In the genomic region with DNA sequence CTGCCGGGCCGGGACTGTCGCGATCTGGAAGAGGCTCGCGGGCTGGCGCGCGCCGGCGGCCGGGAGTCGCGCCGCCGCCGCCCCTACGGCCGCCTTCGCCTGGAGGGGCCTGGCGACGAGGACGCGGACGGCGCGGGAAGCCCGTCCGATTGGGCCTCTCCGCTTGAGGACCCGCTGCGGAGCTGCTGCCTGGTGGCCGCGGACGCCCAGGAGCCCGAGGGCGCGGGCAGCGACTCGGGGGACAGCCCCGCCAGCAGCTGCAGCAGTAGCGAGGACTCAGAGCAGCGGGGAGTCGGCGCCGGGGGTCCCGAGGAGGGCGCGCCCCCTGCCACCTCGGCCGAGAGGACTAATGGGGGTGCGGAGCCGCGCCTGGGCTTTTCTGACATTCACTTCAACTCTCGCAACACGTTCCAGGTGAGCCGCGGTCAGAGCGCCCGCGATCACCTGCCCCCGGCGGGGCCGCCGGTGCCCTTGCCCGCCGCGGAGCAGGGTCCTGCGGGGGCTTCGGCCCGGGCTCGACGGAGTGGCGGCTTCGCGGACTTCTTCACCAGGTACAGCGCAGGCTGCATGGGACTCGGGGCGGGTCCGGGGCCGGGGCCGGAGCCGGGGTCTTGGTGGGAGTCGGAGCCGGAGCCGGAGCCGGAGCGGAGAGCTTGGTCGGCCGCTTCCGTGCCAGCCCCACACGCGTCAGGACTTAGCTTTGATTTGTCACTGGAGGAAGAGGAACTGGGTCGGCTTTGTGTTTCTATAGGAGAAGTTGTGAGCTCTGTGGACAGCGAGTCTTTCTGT, we compare ENCODE assay signal across 7 cellular contexts. TPM values are rescaled to one million over a fixed set of nuclear protein-coding genes. Genes with fewer than 3 reads are reported as not detected.
DNase-seq lines count a peak whose midpoint lies in the region; ATAC-seq, FAIRE-seq and TF ChIP-seq lines count a peak whose summit lies in the region.

No MANE protein-coding gene starts in this region.

- H2AFZ ChIP-seq in SK-N-SH (ENCODE audit: low read depth) (peak overlapping the region; percentile 63; the same call in 1 of the 2 replicates), keratinocyte (ENCODE audit: control insufficient read depth, low read length) (peak overlapping the region; percentile 93)

- dilution Hi-C loops in keratinocyte (cut with MboI; ENCODE audit: extremely low pct_ligation_motif_present, low sequenced_read_pairs) = no loop called here

- H3K4me1 Mint-ChIP-seq in IgD-negative memory B cell = peaks cover 4 to 10% (median 8%) of the 10 kb centered on the region in 3 donors

- H3K27ac Mint-ChIP-seq in IgD-negative memory B cell = peak overlapping the region; percentile 87 to 96 (median 89)

- H3K79me2 ChIP-seq in SK-N-SH (ENCODE audit: insufficient read depth) = peaks cover 49% of the 10 kb centered on the region
- H3K79me2 ChIP-seq in keratinocyte (ENCODE audit: control insufficient read depth, insufficient read depth, low read length) = peaks cover 44% of the 10 kb centered on the region

- H3K9me2 ChIP-seq in SK-N-SH = no peaks in the 10 kb centered on the region

- TF ChIP-seq RAD21 in SK-N-SH (IDR thresholded peaks at IDR 0.05; ENCODE audit: low read length) = no peak

- DNase-seq in GM12891 (ENCODE audit: insufficient read length, low spot score) (peak; percentile 43), SK-N-SH (peak; percentile 82), cerebellar cortex (ENCODE audit: low spot score) (peak; percentile 19), keratinocyte (ENCODE audit: low read depth, low spot score) (no peak)

- FAIRE-seq in GM12891 (lab: Jason Lieb, UNC) (peak; percentile 62), keratinocyte (lab: Jason Lieb, UNC) (peak; percentile 64)

- H3K27me3 ChIP-seq in SK-N-SH (ENCODE audit: insufficient read depth) (no peaks in the 10 kb centered on the region), keratinocyte (ENCODE audit: control insufficient read depth, extremely low read depth, insufficient read depth, low read length) (no peaks in the 10 kb centered on the region)

- H3K4me2 ChIP-seq in SK-N-SH (peak overlapping the region; percentile 93), keratinocyte (ENCODE audit: control insufficient read depth, extremely low read depth, insufficient read depth, low read depth, low read length) (peak overlapping the region; percentile 90)

- no peaks in the 10 kb centered on the region for H3K36me3 ChIP-seq in SK-N-SH (replicated peaks in 1 of 2; ENCODE audit: control insufficient read depth in 1 of 2, insufficient read depth in 2 of 2, low read length in 1 of 2)
- H3K36me3 ChIP-seq in keratinocyte (ENCODE audit: control insufficient read depth in 2 of 2, extremely low read depth in 1 of 2, insufficient read depth in 2 of 2, low read length in 2 of 2) = no peaks in the 10 kb centered on the region

- peaks cover 0 to 3% (median 0%) of the 10 kb centered on the region in 3 donors for H3K9me3 Mint-ChIP-seq in IgD-negative memory B cell

- H3K4me3 ChIP-seq in SK-N-SH (ENCODE audit: low read depth in 2 of 2, low read length in 1 of 2) (peak overlapping the region; percentile 67 to 75), keratinocyte (ENCODE audit: control insufficient read depth in 2 of 3, extremely low read depth in 1 of 3, insufficient read depth in 2 of 3, low read depth in 1 of 3, low read length in 3 of 3) (peak overlapping the region; percentile 82 to 92 (median 86)), skin epidermis (peak overlapping the region; percentile 60 to 91 (median 82))

- no peaks in the 10 kb centered on the region; a peak in 1 of 4 replicates for H3K4me1 ChIP-seq in SK-N-SH (ENCODE audit: control insufficient read depth in 1 of 2, insufficient read depth in 2 of 2, low read depth in 1 of 2, low read length in 1 of 2)
- peaks cover 12% of the 10 kb centered on the region for H3K4me1 ChIP-seq in keratinocyte (ENCODE audit: control insufficient read depth, extremely low read depth, insufficient read depth, low read length)

- peak; percentile 66 for ATAC-seq in GM21825 (IDR thresholded peaks at IDR 0.05; ENCODE audit: unreplicated experiment)

- no peak; the same call in 1 of the 2 replicates for TF ChIP-seq POLR2A in GM12891 (IDR thresholded peaks at IDR 0.05; ENCODE audit: low read depth, low read length)

- H3K36me3 Mint-ChIP-seq in IgD-negative memory B cell = no peaks in the 10 kb centered on the region

- H3K9ac ChIP-seq in SK-N-SH (peak overlapping the region; percentile 74), keratinocyte (ENCODE audit: control insufficient read depth, extremely low read depth, insufficient read depth, low read length) (peak overlapping the region; percentile 79)

- under 1% methylated on average over 26 of the region's 95 CpGs for WGBS in SK-N-SH (ENCODE audit: low lambda C conversion rate)

- H3F3A ChIP-seq in SK-N-SH (replicated peaks; ENCODE audit: insufficient read depth) = peaks cover 3% of the 10 kb centered on the region

- POLR2A ChIA-PET in SK-N-SH (lab: Yijun Ruan, JAX) = interaction anchor here (0.6 to 1.6 kb wide), 2 partner anchors 10 to 40 kb away, joined by 6 to 8 read pairs; partner anchors contain the start of gene NOC3L

- CTCF ChIA-PET in SK-N-SH (lab: Yijun Ruan, JAX) = interaction anchor here (0.7 to 3.6 kb wide), 8 partner anchors 13 to 701 kb away, joined by 3 to 23 read pairs (median 3); partner anchors contain the start of genes FRA10AC1 and NOC3L

- TF ChIP-seq CTCF in SK-N-SH (IDR thresholded peaks at IDR 0.05) (no peak), keratinocyte (optimal IDR thresholded peaks at IDR 0.05 in 1 of 3, IDR thresholded peaks at IDR 0.05 in 1 of 3, conservative IDR thresholded peaks at IDR 0.05 in 1 of 3; ENCODE audit: extremely low read depth in 1 of 3, insufficient read depth in 2 of 3, low read length in 3 of 3) (no peak)

- H3K4me3 Mint-ChIP-seq in IgD-negative memory B cell = peak overlapping the region; percentile 92 to 99 (median 98)

- H3K27me3 Mint-ChIP-seq in IgD-negative memory B cell = peaks cover 4% of the 10 kb centered on the region

- no peaks in the 10 kb centered on the region for H3K9me1 ChIP-seq in keratinocyte (ENCODE audit: control insufficient read depth, extremely low read depth, insufficient read depth, low read length)

- H4K20me1 ChIP-seq in SK-N-SH (ENCODE audit: insufficient read depth) (no peaks in the 10 kb centered on the region), keratinocyte (ENCODE audit: control insufficient read depth, extremely low read depth, insufficient read depth, low read length) (no peaks in the 10 kb centered on the region)

- H3K9me3 ChIP-seq in SK-N-SH (no peaks in the 10 kb centered on the region), keratinocyte (ENCODE audit: control insufficient read depth, low read depth, low read length) (no peaks in the 10 kb centered on the region)

- peak overlapping the region; percentile 80 to 89 for H3K27ac ChIP-seq in SK-N-SH (ENCODE audit: low read depth in 2 of 2, low read length in 1 of 2)
- peak overlapping the region; percentile 71 for H3K27ac ChIP-seq in keratinocyte (ENCODE audit: control insufficient read depth, insufficient read depth, low read length)
- H3K27ac ChIP-seq in skin epidermis = peak overlapping the region; percentile 62 to 95 (median 88)

- TF ChIP-seq EP300 in SK-N-SH (IDR thresholded peaks at IDR 0.05; ENCODE audit: borderline replicate concordance in 1 of 2, low read depth in 1 of 2, low read length in 1 of 2) = no peak

TF ChIP-seq in GM12891, 5 proteins besides CTCF, POLR2A, EP300 and RAD21:
- TF ChIP-seq SPI1 (IDR thresholded peaks at IDR 0.05; ENCODE audit: low read depth, low read length) (peak; percentile 90), PAX5 (IDR thresholded peaks at IDR 0.05; ENCODE audit: insufficient read depth, low read length, severe bottlenecking) (no peak)
TF ChIP-seq in GM12891: peak in this region for 1.

TF ChIP-seq in SK-N-SH, 30 proteins besides CTCF, POLR2A, EP300 and RAD21:
- 0 out of 2 replicates have a peak, but pooled peaks have one; percentile 9 for TF ChIP-seq MXI1 (IDR thresholded peaks at IDR 0.05; ENCODE audit: low read depth, low read length)
- 0 out of 2 replicates have a peak, but pooled peaks have one; percentile 12 for TF ChIP-seq MAX (IDR thresholded peaks at IDR 0.05; ENCODE audit: low read depth)
- no peak for TF ChIP-seq EZH2phosphoT487 (IDR thresholded peaks at IDR 0.05; ENCODE audit: borderline replicate concordance, low read depth)
TF ChIP-seq in SK-N-SH: peak in this region for 2.

RNA-seq across cellular contexts. Expression of gene TBC1D12, which starts 0.9 kb away (rescaled TPM):
- polyA plus RNA-seq in GM12891 (2012; ENCODE audit: low read depth, missing spikeins) = 1.8 TPM
- 2.9 TPM for polyA plus RNA-seq in IgD-negative memory B cell
- polyA plus RNA-seq in SK-N-SH (2012; rRNA removed) = 1.8 and 2.5 TPM in 2 replicates
- 3.0 and 3.8 TPM in 2 replicates for polyA plus RNA-seq in SK-N-SH (2012; cell fraction: cytosol; rRNA removed)
- polyA plus RNA-seq in SK-N-SH (2012; cell fraction: nucleus; rRNA removed) = 2.4 and 5.0 TPM in 2 replicates
- 2.3 to 7.0 TPM (median 4.6 TPM) in 3 replicates for polyA plus RNA-seq in keratinocyte
- polyA plus RNA-seq in keratinocyte (2011; ENCODE audit: low read depth) = 7.7 TPM
- polyA plus RNA-seq in keratinocyte (2011; cell fraction: cytosol; rRNA removed) = 2.8 and 4.9 TPM in 2 replicates
- 5.8 and 8.7 TPM in 2 replicates for polyA plus RNA-seq in keratinocyte (2011; cell fraction: nucleus; rRNA removed)
- polyA plus RNA-seq in keratinocyte (2012; ENCODE audit: low replicate concordance) = 3.9 and 7.0 TPM in 2 replicates
- polyA minus RNA-seq in keratinocyte = 1.3 to 5.4 TPM (median 4.8 TPM) in 3 replicates
- 1.9 TPM for polyA minus RNA-seq in keratinocyte (2011; cell fraction: cytosol; rRNA and poly(A)+ RNA removed)
- polyA minus RNA-seq in keratinocyte (2011; cell fraction: nucleus; rRNA and poly(A)+ RNA removed) = 6.4 and 8.9 TPM in 2 replicates

RNA-seq across cellular contexts. Expression of gene NOC3L, which starts 40.5 kb away (rescaled TPM):
- polyA plus RNA-seq in GM12891 (2012; ENCODE audit: low read depth, missing spikeins) = 14.6 TPM
- 27.3 TPM for polyA plus RNA-seq in IgD-negative memory B cell
- polyA plus RNA-seq in SK-N-SH (2012; rRNA removed) = 9.0 and 15.4 TPM in 2 replicates
- 12.4 and 13.4 TPM in 2 replicates for polyA plus RNA-seq in SK-N-SH (2012; cell fraction: cytosol; rRNA removed)
- 13.5 and 36.9 TPM in 2 replicates for polyA plus RNA-seq in SK-N-SH (2012; cell fraction: nucleus; rRNA removed)
- polyA plus RNA-seq in keratinocyte = 8.9 to 16.3 TPM (median 11.0 TPM) in 3 replicates
- polyA plus RNA-seq in keratinocyte (2011; ENCODE audit: low read depth) = 33.4 TPM
- polyA plus RNA-seq in keratinocyte (2011; cell fraction: cytosol; rRNA removed) = 5.8 and 10.3 TPM in 2 replicates
- polyA plus RNA-seq in keratinocyte (2011; cell fraction: nucleus; rRNA removed) = 17.7 and 22.0 TPM in 2 replicates
- 9.7 and 11.4 TPM in 2 replicates for polyA plus RNA-seq in keratinocyte (2012; ENCODE audit: low replicate concordance)
- 3.4 to 20.4 TPM (median 9.0 TPM) in 3 replicates for polyA minus RNA-seq in keratinocyte
- polyA minus RNA-seq in keratinocyte (2011; cell fraction: cytosol; rRNA and poly(A)+ RNA removed) = 5.6 TPM
- polyA minus RNA-seq in keratinocyte (2011; cell fraction: nucleus; rRNA and poly(A)+ RNA removed) = 10.0 and 22.6 TPM in 2 replicates
